ENCODE assay signal across 16 cellular contexts in the genomic region with DNA sequence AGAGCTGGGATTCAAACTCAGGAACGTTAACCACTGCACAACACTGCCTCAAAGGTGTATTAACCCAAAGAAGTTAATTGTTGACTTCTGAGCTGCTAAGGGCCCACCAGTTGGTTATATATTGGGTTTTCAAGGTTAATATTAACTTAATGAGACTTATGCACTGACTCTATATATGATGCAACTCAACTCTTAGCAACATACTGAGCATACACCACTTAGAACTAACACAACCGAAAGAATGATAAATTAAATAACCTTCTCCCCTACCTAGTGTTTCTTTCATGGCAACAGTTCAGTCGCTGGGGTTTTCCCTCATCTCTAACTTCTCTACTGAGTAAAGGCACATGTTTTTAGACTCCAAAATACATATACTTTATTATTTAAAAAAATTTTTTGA. TPM values are rescaled to one million over a fixed set of nuclear protein-coding genes. Genes with fewer than 3 reads are reported as not detected.
DNase-seq lines count a peak whose midpoint lies in the region; ATAC-seq, FAIRE-seq and TF ChIP-seq lines count a peak whose summit lies in the region.
"Had no signal": no experiment of that assay in that cellular context is flagged by ENCODE, and none has a peak within 500 bp of the region (broad histone marks: within the 10 kb centered on the region; RNA-seq: fewer than 3 reads in every experiment).

No MANE protein-coding gene starts in this region.

- H3K79me2 ChIP-seq in H9 (ENCODE audit: insufficient read depth, low read length), result no peaks in the 10 kb centered on the region

- POLR2A ChIA-PET in WTC11 (lab: Charles Lee), result no interaction called here

- no peak overlapping the region for H3K4ac ChIP-seq in H9 (ENCODE audit: low read depth, low read length)

- no peak overlapping the region for H4K91ac ChIP-seq in H9 (ENCODE audit: insufficient read length, low read depth, low read length)

- H3K9ac ChIP-seq in H9 (ENCODE audit: extremely low read depth, insufficient read length, low read length), result no peak overlapping the region

- H3K23ac ChIP-seq in H9 (ENCODE audit: insufficient read length, low read depth, low read length), result no peak overlapping the region

- no peak overlapping the region for H2BK20ac ChIP-seq in H9 (ENCODE audit: low read depth, low read length, poor library complexity, severe bottlenecking)

- H3K4me2 ChIP-seq in H9 (ENCODE audit: insufficient read depth, insufficient read length, low read length), result no peak overlapping the region

- ATAC-seq in GM21390 (IDR thresholded peaks at IDR 0.05; ENCODE audit: unreplicated experiment) (peak; percentile 82), HG03066 (IDR thresholded peaks at IDR 0.05; ENCODE audit: low read depth, unreplicated experiment) (peak; percentile 78), WTC11 (no peak)

- CTCF ChIA-PET in WTC11 (lab: Charles Lee), result interaction anchor here (0.6 kb wide), 1 partner anchor 326 kb away, joined by 3 read pairs; no protein-coding TSS in a partner anchor

- H2AFZ ChIP-seq in H9 (ENCODE audit: low read length), result no peak overlapping the region

- H3K18ac ChIP-seq in H9 (ENCODE audit: insufficient read length, low read depth, low read length), result no peak overlapping the region

- H3T11ph ChIP-seq in H9 (ENCODE audit: low read length), result no peak overlapping the region

- DNase-seq in GM18507 (ENCODE audit: extremely low spot score, insufficient read length, low read depth), result peak; percentile 23
- no peak for DNase-seq in WTC11 (ENCODE audit: low spot score)
- no peak for DNase-seq in glutamatergic neuron
- DNase-seq in stimulated activated CD4-positive, alpha-beta T cell treated with anti-CD3 and anti-CD28 coated beads, Interleukin-2, amount 100 ng/mL, for 24 hours, result no peak
- no peak for DNase-seq in NCI-H1092 treated with DMSO at 0.1 percent for 48 hours (lab: John Stamatoyannopoulos, UW)
- no peak for DNase-seq in H9
- DNase-seq: activated CD4-positive, alpha-beta T cell treated with anti-CD3 and anti-CD28 coated beads, Interleukin-2, amount 50 U/mL, for 4 hours; activated gamma-delta T cell treated with Interleukin-2 at 50 U/mL for 16 hours; AML-193; NCI-H2171 treated with DMSO at 0.1 percent for 48 hours; stimulated activated CD4-positive, alpha-beta T cell treated with anti-CD3 and anti-CD28 coated beads, Interleukin-2, amount 100 ng/mL, for 48 hours had no signal

- H3K36me3 Mint-ChIP-seq in WTC11, result no peaks in the 10 kb centered on the region
- H3K36me3 Mint-ChIP-seq in glutamatergic neuron (ENCODE audit: unreplicated experiment), result no peaks in the 10 kb centered on the region
- H3K36me3 Mint-ChIP-seq in H9 (ENCODE audit: insufficient read depth in 1 of 3, low read depth in 3 of 3), result no peaks in the 10 kb centered on the region

- no peak overlapping the region for H3K56ac ChIP-seq in H9 (ENCODE audit: insufficient read length, low read depth, low read length)

- H2BK12ac ChIP-seq in H9 (ENCODE audit: insufficient read length, low read depth, low read length), result no peak overlapping the region

- H3K14ac ChIP-seq in H9 (ENCODE audit: insufficient read depth, low read length), result no peak overlapping the region

- H3K79me1 ChIP-seq in H9 (ENCODE audit: insufficient read depth, low read depth, low read length, poor library complexity, severe bottlenecking), result no peaks in the 10 kb centered on the region

- no peaks in the 10 kb centered on the region for H3K27me3 ChIP-seq in H9 (ENCODE audit: insufficient read depth, low read length)

- H2BK120ac ChIP-seq in H9 (ENCODE audit: low read depth, low read length, poor library complexity, severe bottlenecking), result no peak overlapping the region

- H3K27ac Mint-ChIP-seq in WTC11 (no peak overlapping the region), glutamatergic neuron (ENCODE audit: unreplicated experiment) (no peak overlapping the region), H9 (no peak overlapping the region)
- H3K27ac Mint-ChIP-seq: stimulated activated naive CD8-positive, alpha-beta T cell treated with anti-CD3 and anti-CD28 coated beads, Interleukin-15, Interleukin-2, amounts not matched to agents 100 ng/mL and 50 ng/mL, for 24 hours had no signal

- H3K4me1 Mint-ChIP-seq in WTC11 (peaks cover 5% of the 10 kb centered on the region; the same call in 1 of the 2 replicates), glutamatergic neuron (ENCODE audit: low read depth, unreplicated experiment) (no peaks in the 10 kb centered on the region), H9 (no peaks in the 10 kb centered on the region)

- no peak overlapping the region for H2BK5ac ChIP-seq in H9 (ENCODE audit: insufficient read length, low read length)

- no peak overlapping the region for H2BK15ac ChIP-seq in H9 (ENCODE audit: low read depth, low read length)

- H4K20me1 ChIP-seq in H9 (ENCODE audit: control insufficient read depth, insufficient read depth, insufficient read length), result no peaks in the 10 kb centered on the region

- H3K9me3 Mint-ChIP-seq in WTC11 (no peaks in the 10 kb centered on the region), glutamatergic neuron (ENCODE audit: unreplicated experiment) (no peaks in the 10 kb centered on the region), H9 (no peaks in the 10 kb centered on the region)
- H3K9me3 Mint-ChIP-seq: stimulated activated naive CD8-positive, alpha-beta T cell treated with anti-CD3 and anti-CD28 coated beads, Interleukin-15, Interleukin-2, amounts not matched to agents 100 ng/mL and 50 ng/mL, for 24 hours had no signal

- H3K23me2 ChIP-seq in H9 (ENCODE audit: insufficient read length, low read depth, low read length, poor library complexity, severe bottlenecking), result no peaks in the 10 kb centered on the region

- no peak overlapping the region for H4K5ac ChIP-seq in H9 (ENCODE audit: insufficient read length, low read depth, low read length)

- H3K27me3 Mint-ChIP-seq in WTC11 (ENCODE audit: low read depth) (no peaks in the 10 kb centered on the region), glutamatergic neuron (ENCODE audit: unreplicated experiment) (no peaks in the 10 kb centered on the region), H9 (ENCODE audit: low read depth) (no peaks in the 10 kb centered on the region)
- H3K27me3 Mint-ChIP-seq: progenitor cell of endocrine pancreas; stimulated activated naive CD8-positive, alpha-beta T cell treated with anti-CD3 and anti-CD28 coated beads, Interleukin-15, Interleukin-2, amounts not matched to agents 100 ng/mL and 50 ng/mL, for 24 hours had no signal

- H3K4me3 Mint-ChIP-seq in WTC11 (no peak overlapping the region), glutamatergic neuron (ENCODE audit: unreplicated experiment) (no peak overlapping the region), H9 (no peak overlapping the region)
- H3K4me3 Mint-ChIP-seq: stimulated activated naive CD8-positive, alpha-beta T cell treated with anti-CD3 and anti-CD28 coated beads, Interleukin-15, Interleukin-2, amounts not matched to agents 100 ng/mL and 50 ng/mL, for 24 hours had no signal

- H4K8ac ChIP-seq in H9 (replicated peaks; ENCODE audit: insufficient read length, low read depth, low read length), result no peak overlapping the region

- no peak overlapping the region for H3K27ac ChIP-seq in H9 (ENCODE audit: insufficient read length, low read depth, low read length)

- WGBS in H9 (ENCODE audit: extremely low coverage, insufficient read length, low lambda C conversion rate), result no CpG with 5 or more reads among the region's 3 CpGs

- H3K4me1 ChIP-seq in H9 (ENCODE audit: insufficient read depth, low read length), result no peaks in the 10 kb centered on the region

- peak; percentile 75 for FAIRE-seq in GM18507 (lab: Jason Lieb, UNC)
- FAIRE-seq: bronchial epithelial cell had no signal

- TF ChIP-seq CTCF in WTC11 (IDR thresholded peaks at IDR 0.05) (no peak), glutamatergic neuron (IDR thresholded peaks at IDR 0.05; ENCODE audit: partially characterized antibody, unreplicated experiment) (no peak), H9 (conservative IDR thresholded peaks at IDR 0.05) (no peak)

- no peaks in the 10 kb centered on the region for H3K9me3 ChIP-seq in H9 (ENCODE audit: control insufficient read depth, low read depth, low read length)

- H2AK5ac ChIP-seq in H9 (ENCODE audit: insufficient read length, low read length), result no peak overlapping the region

TF ChIP-seq in WTC11, 78 proteins besides CTCF, POLR2A, EP300 and RAD21:
- TF ChIP-seq FOXK1 (CRISPR knock-in tag; IDR thresholded peaks at IDR 0.05), result no peak
- 0 out of 2 replicates have a peak, but pooled peaks have one; percentile 36 for TF ChIP-seq GABPB1 (CRISPR knock-in tag; IDR thresholded peaks at IDR 0.05)

RNA-seq across cellular contexts. Expression of a gene that starts 34.5 kb away (rescaled TPM):
- 24.7 to 25.8 TPM (median 25.2 TPM) in 3 replicates for total RNA-seq in WTC11 (2021)
- 31.1 TPM for total RNA-seq in glutamatergic neuron (ENCODE audit: unreplicated experiment)
- 71.3 and 75.3 TPM in 2 replicates for total RNA-seq in H9 (2021)
